14 cellular contexts compared by ENCODE assay signal in genomic region chr16:16047761-16048160, GRCh38.
A peak's percentile ranks its signal among the peaks of the same experiment; 100 is the strongest.
DNase-seq lines count a peak whose midpoint lies in the region; ATAC-seq and TF ChIP-seq lines count a peak whose summit lies in the region.
"Had no signal": no experiment of that assay in that cellular context is flagged by ENCODE, and none has a peak within 500 bp of the region (broad histone marks: within the 10 kb centered on the region; RNA-seq: fewer than 3 reads in every experiment).

No MANE protein-coding gene starts in this region.

- H3K27me3 Mint-ChIP-seq in stimulated activated memory B cell treated with anti-CD40 and anti-IgM and Interleukin-4, amounts not matched to agents 10 μg/mL and 1 μg/mL and 100 μg/mL, for 72 hours: no peaks in the 10 kb centered on the region
- H3K27me3 Mint-ChIP-seq: CD4-positive, CD25-positive, alpha-beta regulatory T cell had no signal

- no peak overlapping the region for H4K91ac ChIP-seq in neuronal stem cell (ENCODE audit: low read depth, low read length, poor library complexity)

- peak overlapping the region; percentile 13 for H3K23ac ChIP-seq in neuronal stem cell (ENCODE audit: low read depth, low read length, poor library complexity)

- H2BK5ac ChIP-seq in neuronal stem cell (ENCODE audit: low read length): no peak overlapping the region

- peak overlapping the region; percentile 71 for H3K27ac ChIP-seq in left ventricle myocardium inferior (replicated peaks)
- H3K27ac ChIP-seq in adrenal gland: no peak overlapping the region
- no peak overlapping the region for H3K27ac ChIP-seq in neuronal stem cell (replicated peaks; ENCODE audit: low read length)
- peak overlapping the region in 3 of 4 donors; percentile 41 to 62 (median 45) for H3K27ac ChIP-seq in transverse colon
- H3K27ac ChIP-seq: BLaER1 treated with 17β-estradiol and CSF1 and Interleukin-3, amounts not matched to agents 10 nM and 100 nM; HL-60 had no signal

- WGBS in adrenal gland, 4 donors: 47 to 94% (median 61%) methylated on average over 6 to 11 of the region's 11 CpGs
- WGBS in neuronal stem cell (ENCODE audit: extremely low coverage in 2 of 2, insufficient read length in 2 of 2, insufficient replicate concordance in 1 of 2), 2 donors: no CpG with 5 or more reads among the region's 11 CpGs
- 74% methylated on average over 11 of the region's 11 CpGs; no CpG with 5 or more reads in 1 of the 2 donors for WGBS in transverse colon (ENCODE audit: low coverage in 1 of 2), 2 donors

- intact Hi-C loops in left ventricle myocardium inferior (cut with micrococcal nuclease) (no loop called here), left ventricle myocardium superior (cut with micrococcal nuclease) (no loop called here), adrenal gland (cut with DNase I) (no loop called here), transverse colon (cut with DNase I; ENCODE audit: low total_unique reads) (no loop called here)

- TF ChIP-seq POLR2A in adrenal gland (IDR thresholded peaks at IDR 0.05) (no peak), transverse colon (IDR thresholded peaks at IDR 0.05) (no peak)

- peaks cover 33% of the 10 kb centered on the region for H3K4me1 ChIP-seq in left ventricle myocardium inferior
- H3K4me1 ChIP-seq in adrenal gland (replicated peaks in 1 of 2): no peaks in the 10 kb centered on the region
- no peaks in the 10 kb centered on the region for H3K4me1 ChIP-seq in neuronal stem cell (ENCODE audit: control insufficient read depth in 2 of 2, insufficient read depth in 1 of 2, low read depth in 1 of 2, low read length in 2 of 2)
- H3K4me1 ChIP-seq in transverse colon: no peaks in the 10 kb centered on the region

- no peak for ATAC-seq in left ventricle myocardium superior
- no peak for ATAC-seq in stimulated activated memory B cell treated with anti-CD40 and anti-IgM and Interleukin-4, amounts not matched to agents 10 μg/mL and 1 μg/mL and 100 μg/mL, for 72 hours
- ATAC-seq: HCT116 had no signal

- TF ChIP-seq EP300 in transverse colon (IDR thresholded peaks at IDR 0.05; ENCODE audit: low read depth): no peak

- H3K27me3 ChIP-seq in left ventricle myocardium inferior (ENCODE audit: low read depth): no peaks in the 10 kb centered on the region
- H3K27me3 ChIP-seq in adrenal gland: no peaks in the 10 kb centered on the region
- H3K27me3 ChIP-seq in neuronal stem cell (ENCODE audit: control insufficient read depth in 3 of 3, insufficient read depth in 3 of 3, low read depth in 1 of 3, low read length in 3 of 3): no peaks in the 10 kb centered on the region
- no peaks in the 10 kb centered on the region for H3K27me3 ChIP-seq in transverse colon
- H3K27me3 ChIP-seq: BLaER1 treated with 17β-estradiol and CSF1 and Interleukin-3, amounts not matched to agents 10 nM and 100 nM had no signal

- H3K4ac ChIP-seq in neuronal stem cell (ENCODE audit: low read length): no peak overlapping the region

- in situ Hi-C loops in transverse colon (cut with MboI; ENCODE audit: low pct_ligation_motif_present in 1 of 4, low pct_unique_long_range_greater_than_20kb in 1 of 4, low sequenced_read_pairs in 3 of 4): loop anchor here in 1 of 4 donors (10.0 kb wide), 1 partner anchor 183 kb away; no protein-coding TSS in a partner anchor

- no peak overlapping the region for H2BK12ac ChIP-seq in neuronal stem cell (ENCODE audit: low read length)

- no peaks in the 10 kb centered on the region for H3K9me3 Mint-ChIP-seq in stimulated activated memory B cell treated with anti-CD40 and anti-IgM and Interleukin-4, amounts not matched to agents 10 μg/mL and 1 μg/mL and 100 μg/mL, for 72 hours
- H3K9me3 Mint-ChIP-seq: CD4-positive, CD25-positive, alpha-beta regulatory T cell had no signal

- H3K18ac ChIP-seq in neuronal stem cell (ENCODE audit: low read length): no peak overlapping the region

- no peak overlapping the region for H3K27ac Mint-ChIP-seq in stimulated activated memory B cell treated with anti-CD40 and anti-IgM and Interleukin-4, amounts not matched to agents 10 μg/mL and 1 μg/mL and 100 μg/mL, for 72 hours
- H3K27ac Mint-ChIP-seq: CD4-positive, CD25-positive, alpha-beta regulatory T cell had no signal

- H4K8ac ChIP-seq in neuronal stem cell (ENCODE audit: low read depth, low read length): no peak overlapping the region

- no peak overlapping the region for H2AFZ ChIP-seq in neuronal stem cell (ENCODE audit: low read length)

- DNase-seq in left ventricle myocardium inferior (no peak), left ventricle myocardium superior (no peak), adrenal gland (peak in 6 of 7 donors; percentile 34 to 68 (median 58)), neuronal stem cell (ENCODE audit: low spot score) (no peak), transverse colon (no peak), putamen (ENCODE audit: low spot score) (no peak)
- DNase-seq: 8988T; CD4-positive, CD25-positive, alpha-beta regulatory T cell; DMS53; GF-D8 had no signal

- no peak overlapping the region for H2BK15ac ChIP-seq in neuronal stem cell (ENCODE audit: low read length)

- H3K79me1 ChIP-seq in neuronal stem cell (ENCODE audit: low read depth, low read length): no peaks in the 10 kb centered on the region

- no peak overlapping the region for H3K4me2 ChIP-seq in neuronal stem cell (ENCODE audit: insufficient read depth, low read length, poor library complexity, severe bottlenecking)
- H3K4me2 ChIP-seq: BLaER1 treated with 17β-estradiol and CSF1 and Interleukin-3, amounts not matched to agents 10 nM and 100 nM had no signal

- H3K9me3 ChIP-seq in left ventricle myocardium inferior (replicated peaks) (no peaks in the 10 kb centered on the region), adrenal gland (replicated peaks in 1 of 3) (no peaks in the 10 kb centered on the region), neuronal stem cell (replicated peaks in 1 of 2; ENCODE audit: control insufficient read depth in 2 of 2, insufficient read depth in 1 of 2, low read depth in 1 of 2, low read length in 2 of 2) (no peaks in the 10 kb centered on the region), transverse colon (no peaks in the 10 kb centered on the region)
- H3K9me3 ChIP-seq: BLaER1 treated with 17β-estradiol and CSF1 and Interleukin-3, amounts not matched to agents 10 nM and 100 nM had no signal

- TF ChIP-seq CTCF in left ventricle myocardium inferior (IDR thresholded peaks at IDR 0.05; ENCODE audit: borderline replicate concordance) (no peak), adrenal gland (IDR thresholded peaks at IDR 0.05) (no peak), transverse colon (IDR thresholded peaks at IDR 0.05) (no peak)

- H3K36me3 Mint-ChIP-seq in stimulated activated memory B cell treated with anti-CD40 and anti-IgM and Interleukin-4, amounts not matched to agents 10 μg/mL and 1 μg/mL and 100 μg/mL, for 72 hours: peaks cover 79% of the 10 kb centered on the region

- no peak overlapping the region for H2BK120ac ChIP-seq in neuronal stem cell (ENCODE audit: low read depth, low read length)

- H3K4me3 ChIP-seq in left ventricle myocardium inferior (no peak overlapping the region), adrenal gland (no peak overlapping the region), neuronal stem cell (ENCODE audit: low read length in 2 of 2) (no peak overlapping the region), transverse colon (no peak overlapping the region)
- H3K4me3 ChIP-seq: BLaER1 treated with 17β-estradiol and CSF1 and Interleukin-3, amounts not matched to agents 10 nM and 100 nM had no signal

- H3K14ac ChIP-seq in neuronal stem cell (ENCODE audit: low read length): no peak overlapping the region

- peak overlapping the region; percentile 34 for H2AK5ac ChIP-seq in neuronal stem cell (ENCODE audit: low read depth, low read length)

- H3K4me1 Mint-ChIP-seq in stimulated activated memory B cell treated with anti-CD40 and anti-IgM and Interleukin-4, amounts not matched to agents 10 μg/mL and 1 μg/mL and 100 μg/mL, for 72 hours: peaks cover 13% of the 10 kb centered on the region

- H3K4me3 Mint-ChIP-seq in stimulated activated memory B cell treated with anti-CD40 and anti-IgM and Interleukin-4, amounts not matched to agents 10 μg/mL and 1 μg/mL and 100 μg/mL, for 72 hours: no peak overlapping the region
- H3K4me3 Mint-ChIP-seq: CD4-positive, CD25-positive, alpha-beta regulatory T cell had no signal

- H3K9ac ChIP-seq in neuronal stem cell (ENCODE audit: low read depth, low read length, poor library complexity): no peak overlapping the region
- H3K9ac ChIP-seq: BLaER1 treated with 17β-estradiol and CSF1 and Interleukin-3, amounts not matched to agents 10 nM and 100 nM had no signal

- peaks cover 71% of the 10 kb centered on the region for H3K36me3 ChIP-seq in left ventricle myocardium inferior
- H3K36me3 ChIP-seq in adrenal gland (replicated peaks in 1 of 2): peaks cover 0 to 50% of the 10 kb centered on the region in 2 donors
- H3K36me3 ChIP-seq in neuronal stem cell (replicated peaks in 1 of 2; ENCODE audit: control insufficient read depth in 2 of 2, insufficient read depth in 2 of 2, low read length in 2 of 2): peaks cover 11 to 39% of the 10 kb centered on the region in 2 donors
- peaks cover 0 to 43% (median 14%) of the 10 kb centered on the region in 4 donors for H3K36me3 ChIP-seq in transverse colon

Comparison
In these comparisons a context has a peak if more than half of its experiments do, and no peak if none do; other contexts are left out.
1. DNase-seq: peak in adrenal gland (6 of 7); none in left ventricle myocardium inferior (single experiment), left ventricle myocardium superior (single experiment), neuronal stem cell (single experiment), transverse colon (single experiment) and putamen (single experiment).
2. H3K27ac ChIP-seq: peak in left ventricle myocardium inferior (single experiment) and transverse colon (3 of 4); none in adrenal gland (0 of 5) and neuronal stem cell (single experiment).